Comparison of ENCODE assay signal across 8 cellular contexts in genomic region chr3:41202075-41202833, GRCh38. TPM values are rescaled to one million over a fixed set of nuclear protein-coding genes. Genes with fewer than 3 reads are reported as not detected.
DNase-seq lines count a peak whose midpoint lies in the region; ATAC-seq and TF ChIP-seq lines count a peak whose summit lies in the region.

No MANE protein-coding gene starts in this region.

- TF ChIP-seq CTCF in SU-DHL-6 (IDR thresholded peaks at IDR 0.05; ENCODE audit: insufficient read depth, low read length, poor library complexity, severe bottlenecking) (no peak), fibroblast of pulmonary artery (IDR thresholded peaks at IDR 0.05; ENCODE audit: low read length, missing control alignments) (no peak)

- H3K27me3 ChIP-seq in GM23248 (replicated peaks; ENCODE audit: insufficient read depth) (no peaks in the 10 kb centered on the region), SU-DHL-6 (ENCODE audit: low read length) (no peaks in the 10 kb centered on the region), skeletal muscle satellite cell (ENCODE audit: control insufficient read depth, insufficient read depth, low read length) (no peaks in the 10 kb centered on the region)

- no peak for ATAC-seq in GM21526 (IDR thresholded peaks at IDR 0.05; ENCODE audit: low FRiP score, unreplicated experiment)
- no peak for ATAC-seq in HG02759 (IDR thresholded peaks at IDR 0.05; ENCODE audit: unreplicated experiment)
- ATAC-seq in GM21576 (IDR thresholded peaks at IDR 0.05; ENCODE audit: unreplicated experiment), result no peak

- H3K79me2 ChIP-seq in GM23248 (ENCODE audit: insufficient read depth) (peaks cover 78% of the 10 kb centered on the region), SU-DHL-6 (ENCODE audit: insufficient read depth, low read length) (peaks cover 77% of the 10 kb centered on the region)

- H3F3A ChIP-seq in GM23248 (ENCODE audit: insufficient read depth), result peaks cover 16% of the 10 kb centered on the region
- H3F3A ChIP-seq in SU-DHL-6 (ENCODE audit: insufficient read depth), result peaks cover 6% of the 10 kb centered on the region; the same call in 1 of the 2 replicates

- WGBS in GM23248 (ENCODE audit: low coverage in 1 of 2, low lambda C conversion rate in 2 of 2, missing lambda C conversion rate in 2 of 2), 2 experiments, result 73 to 75% methylated on average over 5 of the region's 5 CpGs

- peak overlapping the region; percentile 77 for H3K4me2 ChIP-seq in GM23248 (ENCODE audit: unreplicated experiment)
- H3K4me2 ChIP-seq in SU-DHL-6 (ENCODE audit: low read depth, low read length, poor library complexity, severe bottlenecking), result peak overlapping the region; percentile 79
- H3K4me2 ChIP-seq in skeletal muscle satellite cell (ENCODE audit: low read length), result peak overlapping the region; percentile 75

- H3K27ac ChIP-seq in GM23248 (0 out of 2 replicates have a peak overlapping the region, but pooled peaks have one; percentile 6), SU-DHL-6 (ENCODE audit: low read depth, low read length) (no peak overlapping the region)

- H3K9me2 ChIP-seq in GM23248 (ENCODE audit: insufficient read depth), result no peaks in the 10 kb centered on the region
- no peaks in the 10 kb centered on the region for H3K9me2 ChIP-seq in SU-DHL-6 (replicated peaks; ENCODE audit: insufficient read depth, low read length)

- no peak overlapping the region for H2AFZ ChIP-seq in GM23248
- no peak overlapping the region for H2AFZ ChIP-seq in SU-DHL-6 (ENCODE audit: low read depth, low read length, severe bottlenecking)

- H3K4me3 ChIP-seq in GM23248 (peak overlapping the region; percentile 93), SU-DHL-6 (ENCODE audit: insufficient read depth, low read length, poor library complexity, severe bottlenecking) (peak overlapping the region; percentile 92), fibroblast of pulmonary artery (replicated peaks; ENCODE audit: low read depth, low read length) (peak overlapping the region; percentile 92), skeletal muscle satellite cell (ENCODE audit: low read length) (peak overlapping the region; percentile 78)

- H3K9ac ChIP-seq in GM23248, result peak overlapping the region; percentile 99
- peak overlapping the region; percentile 1 for H3K9ac ChIP-seq in SU-DHL-6 (ENCODE audit: low read length)
- H3K9ac ChIP-seq in skeletal muscle satellite cell (ENCODE audit: low read depth, low read length), result peak overlapping the region; percentile 83

- peaks cover 52% of the 10 kb centered on the region for H4K20me1 ChIP-seq in GM23248 (ENCODE audit: insufficient read depth)
- peaks cover 65% of the 10 kb centered on the region for H4K20me1 ChIP-seq in SU-DHL-6 (ENCODE audit: low read depth, low read length)

- no peaks in the 10 kb centered on the region for H3K36me3 ChIP-seq in GM23248 (ENCODE audit: low read depth)
- no peaks in the 10 kb centered on the region for H3K36me3 ChIP-seq in SU-DHL-6 (ENCODE audit: low read length)
- H3K36me3 ChIP-seq in skeletal muscle satellite cell (ENCODE audit: insufficient read depth, low read length), result no peaks in the 10 kb centered on the region

- peaks cover 52% of the 10 kb centered on the region for H3K4me1 ChIP-seq in GM23248 (ENCODE audit: insufficient read depth)
- H3K4me1 ChIP-seq in skeletal muscle satellite cell (ENCODE audit: control insufficient read depth, insufficient read depth, low read length), result peaks cover 43% of the 10 kb centered on the region

- in situ Hi-C loops in GM23248 (cut with MboI), result no loop called here

- H3K9me3 ChIP-seq in GM23248 (ENCODE audit: low read depth) (no peaks in the 10 kb centered on the region), SU-DHL-6 (ENCODE audit: insufficient read depth, low read length) (no peaks in the 10 kb centered on the region), skeletal muscle satellite cell (replicated peaks; ENCODE audit: low read length) (no peaks in the 10 kb centered on the region)

- no peak for DNase-seq in GM23248
- no peak for DNase-seq in fibroblast of pulmonary artery (ENCODE audit: low read depth)
- DNase-seq in pons (ENCODE audit: low spot score), result no peak

RNA-seq across cellular contexts. Expression of gene CTNNB1, which starts 2.9 kb away (rescaled TPM):
- 452 and 492 TPM in 2 replicates for total RNA-seq in GM23248 (2014; rRNA removed; shearing (Covaris generic))
- 170 and 182 TPM in 2 replicates for polyA plus RNA-seq in GM23248 (2016; fragmentation: Nextera tagmentation; extraction: Ambion mirVana)
- 552 and 606 TPM in 2 replicates for total RNA-seq in skeletal muscle satellite cell (2012; rRNA removed)

Comparison
In these comparisons a context has a peak if more than half of its experiments do, and no peak if none do; other contexts are left out.
1. H3K9ac ChIP-seq: peak in every context shown above with its lines; median percentile 99 in GM23248; 83 in skeletal muscle satellite cell; 1 in SU-DHL-6.